In the genomic region with DNA sequence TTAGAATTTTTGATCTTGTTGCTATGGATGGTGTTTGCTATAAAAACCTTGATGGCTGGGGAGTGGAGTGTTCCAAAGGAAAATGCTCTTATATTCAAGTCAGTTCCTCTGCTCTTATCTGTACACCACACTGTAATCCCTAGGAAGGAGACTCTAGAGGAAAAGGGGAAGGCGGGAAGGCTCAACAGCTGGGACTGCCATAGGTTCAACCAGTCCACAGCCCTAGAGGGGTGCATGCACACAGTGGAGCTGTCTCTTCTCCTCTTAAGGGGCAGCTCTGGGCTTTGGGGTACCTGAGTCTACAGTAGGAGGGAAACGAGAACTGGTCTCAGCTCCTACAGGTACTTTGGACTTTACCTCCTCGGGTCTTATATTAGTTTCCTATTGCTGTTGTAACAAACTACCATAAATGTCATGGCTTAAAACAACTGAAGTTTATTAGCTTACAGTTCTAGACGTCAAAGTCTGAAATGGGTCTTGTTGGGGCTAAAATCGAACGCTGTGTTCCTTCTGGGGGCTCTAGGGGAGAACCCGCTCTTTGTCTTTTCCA, we compare ENCODE assay signal across 16 cellular contexts.
A peak's percentile ranks its signal among the peaks of the same experiment; 100 is the strongest.
DNase-seq lines count a peak whose midpoint lies in the region; ATAC-seq and TF ChIP-seq lines count a peak whose summit lies in the region.
"Had no signal": no experiment of that assay in that cellular context is flagged by ENCODE, and none has a peak within 500 bp of the region (broad histone marks: within the 10 kb centered on the region; RNA-seq: fewer than 3 reads in every experiment).

No MANE protein-coding gene starts in this region.

- H3K36me3 Mint-ChIP-seq in Caco-2 (ENCODE audit: insufficient read depth, unreplicated experiment), result peaks cover 12% of the 10 kb centered on the region
- no peaks in the 10 kb centered on the region for H3K36me3 Mint-ChIP-seq in osteocyte (ENCODE audit: unreplicated experiment)

- no peak for ATAC-seq in Panc1
- ATAC-seq: right cardiac atrium had no signal

- DNase-seq in Caco-2 (no peak), Panc1 (ENCODE audit: low read depth, low spot score) (no peak), islet precursor cell (peak; percentile 23), osteocyte (ENCODE audit: extremely low spot score, unreplicated experiment) (no peak), Karpas-422 (no peak), esophagus squamous epithelium (lab: John Stamatoyannopoulos, UW) (no peak), putamen (ENCODE audit: low spot score) (no peak), OCI-M2 (lab: John Stamatoyannopoulos, UW; ENCODE audit: unreplicated experiment) (no peak)
- DNase-seq: activated B cell treated with CpG ODN at 0.5 μM for 24 hours; activated CD8-positive, alpha-beta memory T cell treated with anti-CD3 and anti-CD28 coated beads for 24 hours; HCEC 1CT; KG1; NCI-H1048; right cardiac atrium had no signal

- no peaks in the 10 kb centered on the region for H3K27me3 ChIP-seq in Caco-2 (replicated peaks; ENCODE audit: control insufficient read depth, insufficient read depth, low read length)
- H3K27me3 ChIP-seq in Panc1 (ENCODE audit: control insufficient read depth, insufficient read depth, low read length), result no peaks in the 10 kb centered on the region
- no peaks in the 10 kb centered on the region for H3K27me3 ChIP-seq in Karpas-422 (ENCODE audit: low read length)
- H3K27me3 ChIP-seq in esophagus squamous epithelium, result no peaks in the 10 kb centered on the region

- H3K4me3 Mint-ChIP-seq in Caco-2 (ENCODE audit: unreplicated experiment) (peak overlapping the region; percentile 85), osteocyte (ENCODE audit: unreplicated experiment) (peak overlapping the region; percentile 91)
- H3K4me3 Mint-ChIP-seq: activated T-helper 1 cell treated with anti-CD3 and anti-CD28 coated beads, Interleukin-12 subunit alpha, Interleukin-12 subunit beta, Interleukin-2, Interleukin-4 antibody, amounts not matched to agents 30 ng/mL and 10 ng/mL and 1 ng/mL, durations not matched to agents 14 hours and 24 hours and 36 hours had no signal

- H3K4me1 Mint-ChIP-seq in Caco-2 (ENCODE audit: low read depth, unreplicated experiment) (peaks cover 22% of the 10 kb centered on the region), osteocyte (ENCODE audit: unreplicated experiment) (peaks cover 29% of the 10 kb centered on the region)

- H3K27ac Mint-ChIP-seq in Caco-2 (ENCODE audit: unreplicated experiment) (peak overlapping the region; percentile 2), osteocyte (ENCODE audit: unreplicated experiment) (peak overlapping the region; percentile 1)
- H3K27ac Mint-ChIP-seq: activated B cell treated with CpG ODN at 0.5 μM for 24 hours; activated T-helper 1 cell treated with anti-CD3 and anti-CD28 coated beads, Interleukin-12 subunit alpha, Interleukin-12 subunit beta, Interleukin-2, Interleukin-4 antibody, amounts not matched to agents 30 ng/mL and 10 ng/mL and 1 ng/mL, durations not matched to agents 14 hours and 24 hours and 36 hours; T-helper 1 cell treated with Interleukin-12 subunit alpha and Interleukin-12 subunit beta and Interleukin-4 antibody, amounts not matched to agents 30 μg/mL and 1 μg/mL, for 36 hours had no signal

- H3K79me2 ChIP-seq in Karpas-422 (ENCODE audit: low read length), result no peaks in the 10 kb centered on the region

- H3K27ac ChIP-seq in Panc1 (ENCODE audit: low read length) (peak overlapping the region; percentile 93), Karpas-422 (ENCODE audit: low read length) (no peak overlapping the region), esophagus squamous epithelium (no peak overlapping the region)

- no peaks in the 10 kb centered on the region for H4K20me1 ChIP-seq in Karpas-422 (ENCODE audit: insufficient read depth, low read depth, low read length)

- POLR2A ChIA-PET in Caco-2 (lab: Charles Lee), result interaction anchor here (2.3 kb wide), 1 partner anchor 126 kb away, joined by 27 read pairs; a partner anchor contains a TSS
- POLR2A ChIA-PET in Panc1 (lab: Charles Lee), result interaction anchor here (1.7 kb wide), 1 partner anchor 126 kb away, joined by 13 read pairs; a partner anchor contains a TSS

- TF ChIP-seq POLR2A in esophagus squamous epithelium (IDR thresholded peaks at IDR 0.05), result no peak

- no peak overlapping the region for H3K9ac ChIP-seq in Karpas-422 (ENCODE audit: low read length)

- CTCF ChIA-PET in Caco-2 (lab: Charles Lee), result interaction anchor here (1.2 to 3.0 kb wide), 6 partner anchors 9 to 142 kb away, joined by 5 to 133 read pairs (median 33); no protein-coding TSS in a partner anchor
- CTCF ChIA-PET in Panc1 (lab: Charles Lee), result interaction anchor here (0.6 to 1.9 kb wide), 7 partner anchors 76 to 866 kb away, joined by 3 to 30 read pairs (median 10); a partner anchor contains a TSS

- TF ChIP-seq CTCF in Caco-2 (IDR thresholded peaks at IDR 0.05; ENCODE audit: insufficient read depth in 1 of 2, low read depth in 1 of 2, low read length in 1 of 2, severe bottlenecking in 1 of 2, unreplicated experiment in 1 of 2), result no peak
- TF ChIP-seq CTCF in Panc1 (IDR thresholded peaks at IDR 0.05), result no peak
- TF ChIP-seq CTCF in osteocyte (IDR thresholded peaks at IDR 0.05), result no peak
- TF ChIP-seq CTCF in esophagus squamous epithelium (IDR thresholded peaks at IDR 0.05), result no peak

- H2AFZ ChIP-seq in Karpas-422 (ENCODE audit: low read length), result no peak overlapping the region

- H3K4me1 ChIP-seq in Caco-2 (peaks cover 16% of the 10 kb centered on the region), Panc1 (ENCODE audit: control insufficient read depth, insufficient read depth, low read length) (peaks cover 27% of the 10 kb centered on the region), Karpas-422 (ENCODE audit: low read length) (peaks cover 18% of the 10 kb centered on the region), esophagus squamous epithelium (peaks cover 8 to 42% (median 11%) of the 10 kb centered on the region in 3 donors)

- no peak overlapping the region for H3K4me2 ChIP-seq in Karpas-422 (ENCODE audit: low read depth, low read length, poor library complexity, severe bottlenecking)

- in situ Hi-C loops in Panc1 (cut with HindIII; ENCODE audit: low pct_unique_long_range_greater_than_20kb, low sequenced_read_pairs), result no loop called here

- no peaks in the 10 kb centered on the region for H3K36me3 ChIP-seq in Caco-2 (ENCODE audit: control insufficient read depth, insufficient read depth, low read length)
- no peaks in the 10 kb centered on the region for H3K36me3 ChIP-seq in Panc1 (ENCODE audit: control insufficient read depth, insufficient read depth, low read length)
- H3K36me3 ChIP-seq in Karpas-422 (ENCODE audit: insufficient read depth, low read length), result no peaks in the 10 kb centered on the region
- no peaks in the 10 kb centered on the region for H3K36me3 ChIP-seq in esophagus squamous epithelium

- intact Hi-C loops in Caco-2 (cut with micrococcal nuclease; ENCODE audit: unreplicated experiment), result loop anchor here (2.0 to 10.0 kb wide), 2 partner anchors 520 to 852 kb away; no protein-coding TSS in a partner anchor
- intact Hi-C loops in Panc1 (cut with micrococcal nuclease; ENCODE audit: unreplicated experiment), result no loop called here
- intact Hi-C loops in esophagus squamous epithelium (cut with DNase I), result loop anchor here (5.0 to 10.0 kb wide), 2 partner anchors 87 to 850 kb away; no protein-coding TSS in a partner anchor

- H3K9me3 ChIP-seq in Caco-2 (no peaks in the 10 kb centered on the region), Panc1 (ENCODE audit: control insufficient read depth, insufficient read depth, low read depth, low read length) (no peaks in the 10 kb centered on the region), Karpas-422 (ENCODE audit: low read length) (no peaks in the 10 kb centered on the region), esophagus squamous epithelium (no peaks in the 10 kb centered on the region)

- H3K27me3 Mint-ChIP-seq in Caco-2 (ENCODE audit: insufficient read depth, unreplicated experiment) (no peaks in the 10 kb centered on the region), osteocyte (ENCODE audit: unreplicated experiment) (no peaks in the 10 kb centered on the region)

- no TSS peak for BruUV-seq in Caco-2 (replicated peaks; lab: Mats Ljungman, UMichigan)
- no TSS peak for BruUV-seq in Panc1 (replicated peaks; lab: Mats Ljungman, UMichigan)

- no peaks in the 10 kb centered on the region for H3K9me2 ChIP-seq in Karpas-422 (replicated peaks; ENCODE audit: insufficient read depth, low read length)

- H3K9me3 Mint-ChIP-seq in Caco-2 (ENCODE audit: unreplicated experiment) (no peaks in the 10 kb centered on the region), osteocyte (ENCODE audit: unreplicated experiment) (no peaks in the 10 kb centered on the region)
- H3K9me3 Mint-ChIP-seq: activated B cell treated with CpG ODN at 0.5 μM for 24 hours; activated T-helper 1 cell treated with anti-CD3 and anti-CD28 coated beads, Interleukin-12 subunit alpha, Interleukin-12 subunit beta, Interleukin-2, Interleukin-4 antibody, amounts not matched to agents 30 ng/mL and 10 ng/mL and 1 ng/mL, durations not matched to agents 14 hours and 24 hours and 36 hours; T-helper 1 cell treated with Interleukin-12 subunit alpha and Interleukin-12 subunit beta and Interleukin-4 antibody, amounts not matched to agents 30 μg/mL and 1 μg/mL, for 36 hours had no signal

- 84 to 97% methylated on average over 6 of the region's 7 CpGs for WGBS in esophagus squamous epithelium, 2 donors

- H3K4me3 ChIP-seq in Caco-2 (ENCODE audit: low read depth, low read length) (no peak overlapping the region), Panc1 (ENCODE audit: low read depth in 2 of 2, low read length in 2 of 2) (no peak overlapping the region), Karpas-422 (ENCODE audit: low read length) (no peak overlapping the region), esophagus squamous epithelium (no peak overlapping the region)
